In the genomic region with DNA sequence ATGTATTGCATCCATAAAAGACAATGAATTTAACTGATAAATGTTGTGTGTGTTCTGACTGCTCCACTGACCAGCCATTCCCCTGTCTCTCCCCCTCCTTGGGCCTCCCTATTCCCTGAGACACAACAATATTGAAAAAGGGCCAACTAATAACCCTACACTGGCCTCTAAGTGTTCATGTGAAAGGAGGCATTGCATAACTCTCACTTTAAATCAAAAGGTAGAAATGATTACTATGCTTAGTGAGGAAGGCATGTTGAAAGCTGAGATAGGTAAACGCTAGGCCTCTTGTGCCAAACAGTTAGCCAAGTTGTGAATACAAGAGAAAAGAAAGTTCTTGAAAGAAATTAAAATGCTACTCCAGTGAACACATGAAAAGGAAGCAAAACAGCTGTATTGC, we compare ENCODE assay signal across 36 cellular contexts.
"Had no signal": no experiment of that assay in that cellular context is flagged by ENCODE, and none has a peak within 500 bp of the region (broad histone marks: within the 10 kb centered on the region; RNA-seq: fewer than 3 reads in every experiment).

No MANE protein-coding gene starts in this region.

- H3K27ac ChIP-seq: adrenal gland, body of pancreas, brain microvascular endothelial cell, breast epithelium, cardiac muscle cell, VCaP had no signal

- H3K9me3 ChIP-seq: adrenal gland, body of pancreas, breast epithelium had no signal

- H3K27me3 ChIP-seq: adrenal gland, body of pancreas, brain microvascular endothelial cell, breast epithelium, cardiac muscle cell had no signal

- H3K4me1 ChIP-seq: adrenal gland, body of pancreas, breast epithelium had no signal

- ATAC-seq: activated CD8-positive, alpha-beta T cell treated with anti-CD3 and anti-CD28 coated beads for 36 hours; activated naive CD4-positive, alpha-beta T cell treated with anti-CD3 and anti-CD28 coated beads, Interleukin-2, amount 50 U/mL, for 72 hours; activated T-cell treated with anti-CD3 and anti-CD28 coated beads, Interleukin-2, amount 50 U/mL, for 4 hours; activated T-cell treated with anti-CD3 and anti-CD28 coated beads, Interleukin-2, amount 50 U/mL, for 72 hours; activated T-helper 17 cell treated with anti-CD3 and anti-CD28 coated beads, Interleukin-2, amount 50 U/mL, for 72 hours; body of pancreas had no signal

- DNase-seq: activated B cell treated with CpG ODN at 0.5 μM for 24 hours; activated CD4-positive, alpha-beta memory T cell treated with anti-CD3 and anti-CD28 coated beads for 36 hours; activated CD4-positive, alpha-beta T cell treated with anti-CD3 and anti-CD28 coated beads for 4 hours; activated CD4-positive, alpha-beta T cell treated with anti-CD3 and anti-CD28 coated beads, Interleukin-2, amount 10 ng/mL, durations not matched to agents 24 days and 14 days; activated CD4-positive, alpha-beta T cell treated with anti-CD3 and anti-CD28 coated beads, Interleukin-2, amount 50 U/mL, for 1 hour; activated CD4-positive, alpha-beta T cell treated with anti-CD3 and anti-CD28 coated beads, Interleukin-2, amount 50 U/mL, for 4 hours; activated CD4-positive, CD25-positive, alpha-beta regulatory T cell treated with anti-CD3 and anti-CD28 coated beads, Interleukin-2, amount 50 U/mL, for 72 hours; activated CD8-positive, alpha-beta memory T cell treated with anti-CD3 and anti-CD28 coated beads, Interleukin-2, amount 50 U/mL, for 4 hours; activated CD8-positive, alpha-beta T cell treated with anti-CD3 and anti-CD28 coated beads for 36 hours; activated effector memory CD4-positive, alpha-beta T cell treated with anti-CD3 and anti-CD28 coated beads, Interleukin-2, amount 50 U/mL, for 16 hours; activated gamma-delta T cell treated with Interleukin-2 at 50 U/mL for 16 hours; activated naive CD4-positive, alpha-beta T cell; activated naive CD4-positive, alpha-beta T cell treated with anti-CD3 and anti-CD28 coated beads for 36 hours; activated naive CD4-positive, alpha-beta T cell treated with anti-CD3 and anti-CD28 coated beads, Interleukin-2, amount 50 U/mL, for 16 hours; activated naive CD8-positive, alpha-beta T cell treated with anti-CD3 and anti-CD28 coated beads for 36 hours; activated T-cell treated with anti-CD3 and anti-CD28 coated beads for 4 hours; activated T-cell treated with anti-CD3 and anti-CD28 coated beads, Interleukin-2, amount 50 U/mL, for 1 hour; activated T-cell treated with anti-CD3 and anti-CD28 coated beads, Interleukin-2, amount 50 U/mL, for 4 hours; activated T-cell treated with anti-CD3 and anti-CD28 coated beads, Interleukin-2, amount 50 U/mL, for 72 hours; adrenal gland; amniotic stem cell; aorta; body of pancreas; brain microvascular endothelial cell; caudate nucleus; cerebellar nuclear complex; T-helper 1 cell; T-helper 2 cell; T-helper 9 cell had no signal

- H3K36me3 ChIP-seq: adrenal gland, brain microvascular endothelial cell, breast epithelium, cardiac muscle cell had no signal

- FAIRE-seq: astrocyte, TTC549 had no signal

- H3K4me3 ChIP-seq: adrenal gland, body of pancreas, breast epithelium, cardiac muscle cell had no signal
